In genomic region chr4:83362492-83363329, GRCh38 we compare ENCODE assay signal across 8 cellular contexts. TPM values are rescaled to one million over a fixed set of nuclear protein-coding genes. Genes with fewer than 3 reads are reported as not detected.
DNase-seq lines count a peak whose midpoint lies in the region; ATAC-seq and TF ChIP-seq lines count a peak whose summit lies in the region.

No MANE protein-coding gene starts in this region.

- H3K4me1 ChIP-seq in suprapubic skin = peaks cover 4% of the 10 kb centered on the region

- no peaks in the 10 kb centered on the region for H3K27me3 ChIP-seq in suprapubic skin

- no peak overlapping the region for H3K4me3 Mint-ChIP-seq in activated T-helper 17 cell treated with anti-CD3 and anti-CD28 coated beads, Interleukin-2, amount 50 U/mL, for 72 hours

- no peak overlapping the region for H3K27ac Mint-ChIP-seq in activated T-helper 17 cell treated with anti-CD3 and anti-CD28 coated beads, Interleukin-2, amount 50 U/mL, for 72 hours

- no peaks in the 10 kb centered on the region for H3K9me3 Mint-ChIP-seq in activated T-helper 17 cell treated with anti-CD3 and anti-CD28 coated beads, Interleukin-2, amount 50 U/mL, for 72 hours

- peaks cover 9% of the 10 kb centered on the region for H3K27me3 Mint-ChIP-seq in activated T-helper 17 cell treated with anti-CD3 and anti-CD28 coated beads, Interleukin-2, amount 50 U/mL, for 72 hours

- ATAC-seq in HG03064 (IDR thresholded peaks at IDR 0.05; ENCODE audit: low read depth, unreplicated experiment) = peak; percentile 56
- ATAC-seq in activated T-helper 17 cell treated with anti-CD3 and anti-CD28 coated beads, Interleukin-2, amount 50 U/mL, for 72 hours (replicated peaks) = no peak

- no peaks in the 10 kb centered on the region for H3K4me1 Mint-ChIP-seq in activated T-helper 17 cell treated with anti-CD3 and anti-CD28 coated beads, Interleukin-2, amount 50 U/mL, for 72 hours

- no peaks in the 10 kb centered on the region for H3K9me3 ChIP-seq in suprapubic skin

- DNase-seq in GM12865 (ENCODE audit: low read depth) (peak; percentile 34), RPMI7951 (ENCODE audit: low read depth) (peak; percentile 59), iris pigment epithelial cell (ENCODE audit: low read depth) (peak; percentile 56), putamen (ENCODE audit: low spot score) (no peak), suprapubic skin (ENCODE audit: low spot score in 2 of 2) (no peak)
- no peak for DNase-seq in stimulated activated CD4-positive, alpha-beta T cell treated with anti-CD3 and anti-CD28 coated beads, Interleukin-4, amount 100 ng/mL, for 1 hour

- H3K4me3 ChIP-seq in GM12865 (ENCODE audit: low read depth, low read length) = no peak overlapping the region
- no peak overlapping the region for H3K4me3 ChIP-seq in suprapubic skin

- TF ChIP-seq CTCF in GM12865 (IDR thresholded peaks at IDR 0.05; ENCODE audit: insufficient read depth, low read depth, low read length, missing control alignments) (peak; percentile 27), suprapubic skin (IDR thresholded peaks at IDR 0.05) (no peak)

- H3K36me3 ChIP-seq in suprapubic skin = no peaks in the 10 kb centered on the region

- WGBS in suprapubic skin = 68% methylated on average over 9 of the region's 9 CpGs

- TF ChIP-seq POLR2A in suprapubic skin (IDR thresholded peaks at IDR 0.05) = no peak

- no peak for TF ChIP-seq EP300 in suprapubic skin (IDR thresholded peaks at IDR 0.05)

- no peaks in the 10 kb centered on the region for H3K36me3 Mint-ChIP-seq in activated T-helper 17 cell treated with anti-CD3 and anti-CD28 coated beads, Interleukin-2, amount 50 U/mL, for 72 hours (ENCODE audit: low read depth)

- no peak overlapping the region for H3K27ac ChIP-seq in suprapubic skin

RNA-seq across cellular contexts. Expression of gene HPSE, which starts 28.1 kb away (rescaled TPM):
- total RNA-seq in RPMI7951 (2014; rRNA removed; shearing (Covaris generic)) = 0.48 and 0.59 TPM in 2 replicates
- total RNA-seq in activated T-helper 17 cell treated with anti-CD3 and anti-CD28 coated beads, Interleukin-2, amount 50 U/mL, for 72 hours = 10 to 100 TPM; 12.3 to 13.7 TPM
- 10 to 100 TPM in 1 of 4 donors, 1 to 10 TPM in 3; 4.8 to 10.6 (median 9.3) TPM for total RNA-seq in suprapubic skin

Comparison
In these comparisons a context has a peak if more than half of its experiments do, and no peak if none do; other contexts are left out.
1. DNase-seq: peak in GM12865 (single experiment), RPMI7951 (single experiment) and iris pigment epithelial cell (single experiment); none in stimulated activated CD4-positive, alpha-beta T cell treated with anti-CD3 and anti-CD28 coated beads, Interleukin-4, amount 100 ng/mL, for 1 hour (single experiment), putamen (single experiment) and suprapubic skin (0 of 2).